Comparison of ENCODE assay signal across 15 cellular contexts in genomic region chr4:132346016-132346415, GRCh38.
DNase-seq lines count a peak whose midpoint lies in the region; TF ChIP-seq lines count a peak whose summit lies in the region.
"Had no signal": no experiment of that assay in that cellular context is flagged by ENCODE, and none has a peak within 500 bp of the region (broad histone marks: within the 10 kb centered on the region; RNA-seq: fewer than 3 reads in every experiment).

No MANE protein-coding gene starts in this region.

- DNase-seq in LNCaP clone FGC (ENCODE audit: low read depth), result no peak
- DNase-seq in PC-9, result no peak
- DNase-seq in fibroblast of villous mesenchyme (ENCODE audit: low read depth), result no peak
- no peak for DNase-seq in NCI-H1417 (lab: John Stamatoyannopoulos, UW)
- DNase-seq in NCI-H2107 treated with DMSO at 0.1 percent for 48 hours (lab: John Stamatoyannopoulos, UW; ENCODE audit: unreplicated experiment), result no peak
- DNase-seq: AML-193; Caco-2; Calu3; CD4-positive, alpha-beta T cell; CD8-positive, alpha-beta T cell; DMS79 treated with DMSO at 0.1 percent for 48 hours; GF-D8 had no signal

- peak overlapping the region; percentile 93; the same call in 1 of the 2 replicates for H2AFZ ChIP-seq in PC-9

- H3K4me3 ChIP-seq in LNCaP clone FGC (ENCODE audit: low read depth, low read length), result peak overlapping the region; percentile 54
- H3K4me3 ChIP-seq in PC-9, result peak overlapping the region; percentile 80
- H3K4me3 ChIP-seq in fibroblast of villous mesenchyme (ENCODE audit: low read depth, low read length), result peak overlapping the region; percentile 78
- H3K4me3 ChIP-seq: A549; BLaER1 treated with 17β-estradiol and CSF1 and Interleukin-3, amounts not matched to agents 10 nM and 100 nM had no signal

- TF ChIP-seq CTCF in LNCaP clone FGC (IDR thresholded peaks at IDR 0.05; ENCODE audit: control insufficient read depth, extremely low read depth, insufficient read depth) (no peak), PC-9 (conservative IDR thresholded peaks at IDR 0.05) (no peak), fibroblast of villous mesenchyme (IDR thresholded peaks at IDR 0.05; ENCODE audit: insufficient read depth, low read depth, low read length) (no peak)

- H3K9me3 ChIP-seq in PC-9 (ENCODE audit: insufficient read depth, low read depth), result no peaks in the 10 kb centered on the region
- H3K9me3 ChIP-seq: A549, Caco-2 had no signal

- CTCF ChIA-PET in PC-9 (lab: Charles Lee), result no interaction called here

- H3K27me3 ChIP-seq in PC-9 (ENCODE audit: insufficient read depth, low read depth), result no peaks in the 10 kb centered on the region
- H3K27me3 ChIP-seq: BLaER1 treated with 17β-estradiol and CSF1 and Interleukin-3, amounts not matched to agents 10 nM and 100 nM had no signal

- H3K27ac ChIP-seq in PC-9, result 0 out of 2 replicates have a peak overlapping the region, but pooled peaks have one; percentile 86
- H3K27ac ChIP-seq: 22Rv1; A549; BLaER1 treated with 17β-estradiol and CSF1 and Interleukin-3, amounts not matched to agents 10 nM and 100 nM had no signal

- intact Hi-C loops in PC-9 (cut with micrococcal nuclease; ENCODE audit: unreplicated experiment), result no loop called here

- no peaks in the 10 kb centered on the region for H3K9me2 ChIP-seq in PC-9 (ENCODE audit: insufficient read depth)

- H3K36me3 ChIP-seq in PC-9 (ENCODE audit: low read depth), result no peaks in the 10 kb centered on the region

- no peaks in the 10 kb centered on the region for H4K20me1 ChIP-seq in PC-9 (ENCODE audit: insufficient read depth)
- H4K20me1 ChIP-seq: BLaER1 treated with 17β-estradiol and CSF1 and Interleukin-3, amounts not matched to agents 10 nM and 100 nM had no signal

- BruUV-seq in PC-9 (replicated peaks; lab: Mats Ljungman, UMichigan), result no TSS peak

- no peaks in the 10 kb centered on the region for H3F3A ChIP-seq in PC-9 (ENCODE audit: insufficient read depth, low read depth)

- peaks cover 5% of the 10 kb centered on the region; the same call in 1 of the 2 replicates for H3K4me1 ChIP-seq in PC-9 (replicated peaks; ENCODE audit: insufficient read depth)
- H3K4me1 ChIP-seq: A549, Caco-2 had no signal

- POLR2A ChIA-PET in PC-9 (lab: Charles Lee; ENCODE audit: unreplicated experiment), result no interaction called here

- H3K79me2 ChIP-seq in PC-9 (ENCODE audit: low read depth), result peaks cover 6% of the 10 kb centered on the region; the same call in 1 of the 2 replicates

- H3K4me2 ChIP-seq in PC-9, result peak overlapping the region; percentile 77
- H3K4me2 ChIP-seq: A549; BLaER1 treated with 17β-estradiol and CSF1 and Interleukin-3, amounts not matched to agents 10 nM and 100 nM had no signal
